In genomic region chr17:77450742-77451270, GRCh38 we compare ENCODE assay signal across 8 cellular contexts.
DNase-seq lines count a peak whose midpoint lies in the region; TF ChIP-seq lines count a peak whose summit lies in the region.

No MANE protein-coding gene starts in this region.

- dilution Hi-C loops in mammary epithelial cell (cut with HindIII; ENCODE audit: low sequenced_read_pairs): loop anchor here (10.0 kb wide), 1 partner anchor 126 kb away; no protein-coding TSS in a partner anchor

- H3K27ac Mint-ChIP-seq in activated naive CD4-positive, alpha-beta T cell treated with anti-CD3 and anti-CD28 coated beads, Interleukin-2, amount 50 U/mL, for 24 hours: peak overlapping the region; percentile 97
- peak overlapping the region; percentile 99 for H3K27ac Mint-ChIP-seq in mesothelial cell of epicardium

- H3K79me2 ChIP-seq in mammary epithelial cell (ENCODE audit: insufficient read depth, low read length): peaks cover 97% of the 10 kb centered on the region

- peaks cover 5% of the 10 kb centered on the region for H3K36me3 Mint-ChIP-seq in activated naive CD4-positive, alpha-beta T cell treated with anti-CD3 and anti-CD28 coated beads, Interleukin-2, amount 50 U/mL, for 24 hours
- H3K36me3 Mint-ChIP-seq in mesothelial cell of epicardium: peaks cover 3% of the 10 kb centered on the region

- peaks cover 57% of the 10 kb centered on the region for H3K4me1 Mint-ChIP-seq in activated naive CD4-positive, alpha-beta T cell treated with anti-CD3 and anti-CD28 coated beads, Interleukin-2, amount 50 U/mL, for 24 hours
- H3K4me1 Mint-ChIP-seq in mesothelial cell of epicardium: peaks cover 74% of the 10 kb centered on the region

- peak overlapping the region; percentile 94 for H3K4me2 ChIP-seq in mammary epithelial cell (ENCODE audit: insufficient read depth, low read depth, low read length)

- TF ChIP-seq CTCF in mammary epithelial cell (conservative IDR thresholded peaks at IDR 0.05 in 1 of 2, IDR thresholded peaks at IDR 0.05 in 1 of 2; ENCODE audit: extremely low read depth in 1 of 2, insufficient read depth in 1 of 2, low read depth in 1 of 2, low read length in 2 of 2) (no peak), mesothelial cell of epicardium (IDR thresholded peaks at IDR 0.05; ENCODE audit: unreplicated experiment) (no peak)

- peak overlapping the region; percentile 18 to 51 (median 47) for H3K4me3 ChIP-seq in mammary epithelial cell (replicated peaks in 1 of 3; ENCODE audit: insufficient read depth in 1 of 3, low read depth in 2 of 3, low read length in 3 of 3)
- peak overlapping the region; percentile 38 for H3K4me3 ChIP-seq in urinary bladder (ENCODE audit: low read depth, low read length)

- no peaks in the 10 kb centered on the region for H4K20me1 ChIP-seq in mammary epithelial cell (ENCODE audit: insufficient read depth, low read length)

- in situ Hi-C loops in mammary epithelial cell (cut with MboI; ENCODE audit: low sequenced_read_pairs in 2 of 2): no loop called here

- peaks cover 70% of the 10 kb centered on the region for H3K4me1 ChIP-seq in mammary epithelial cell (ENCODE audit: insufficient read depth, low read length)
- peaks cover 3% of the 10 kb centered on the region for H3K4me1 ChIP-seq in urinary bladder (ENCODE audit: insufficient read depth)

- DNase-seq in activated naive CD4-positive, alpha-beta T cell treated with anti-CD3 and anti-CD28 coated beads, Interleukin-2, amount 50 U/mL, for 16 hours: no peak
- DNase-seq in mammary epithelial cell (no peak), mesothelial cell of epicardium (ENCODE audit: low spot score in 2 of 2, unreplicated experiment in 2 of 2) (no peak), kidney tubule cell (ENCODE audit: low spot score) (no peak), SW 1271 (lab: John Stamatoyannopoulos, UW) (no peak)
- DNase-seq in central memory CD4-positive, alpha-beta T cell: no peak

- H3K27ac ChIP-seq in mammary epithelial cell (ENCODE audit: insufficient read depth, low read depth, low read length): peak overlapping the region; percentile 73
- peak overlapping the region; percentile 62 for H3K27ac ChIP-seq in urinary bladder (ENCODE audit: low read depth)

- H3K4me3 Mint-ChIP-seq in activated naive CD4-positive, alpha-beta T cell treated with anti-CD3 and anti-CD28 coated beads, Interleukin-2, amount 50 U/mL, for 24 hours: peak overlapping the region; percentile 94
- peak overlapping the region; percentile 99 for H3K4me3 Mint-ChIP-seq in mesothelial cell of epicardium

- WGBS in mammary epithelial cell (ENCODE audit: low coverage, missing lambda C conversion rate): 8% methylated on average over 7 of the region's 11 CpGs
- WGBS in urinary bladder: 14% methylated on average over 11 of the region's 11 CpGs

- H3K9me3 Mint-ChIP-seq in activated naive CD4-positive, alpha-beta T cell treated with anti-CD3 and anti-CD28 coated beads, Interleukin-2, amount 50 U/mL, for 24 hours: no peaks in the 10 kb centered on the region
- H3K9me3 Mint-ChIP-seq in mesothelial cell of epicardium: no peaks in the 10 kb centered on the region

- no peaks in the 10 kb centered on the region for H3K27me3 Mint-ChIP-seq in activated naive CD4-positive, alpha-beta T cell treated with anti-CD3 and anti-CD28 coated beads, Interleukin-2, amount 50 U/mL, for 24 hours
- no peaks in the 10 kb centered on the region for H3K27me3 Mint-ChIP-seq in mesothelial cell of epicardium (ENCODE audit: low read depth)

- no TSS peak for BruUV-seq in mammary epithelial cell (replicated peaks; lab: Mats Ljungman, UMichigan)

- intact Hi-C loops in mammary epithelial cell (cut with micrococcal nuclease): loop anchor here (1.0 to 2.0 kb wide), 3 partner anchors 20 to 120 kb away; no protein-coding TSS in a partner anchor

- CTCF ChIA-PET in mammary epithelial cell (lab: Charles Lee; ENCODE audit: low non-redundant PET): interaction anchor here (0.5 to 0.6 kb wide), 2 partner anchors 9 to 119 kb away, joined by 3 to 6 read pairs; no protein-coding TSS in a partner anchor

- H3K36me3 ChIP-seq in mammary epithelial cell (ENCODE audit: insufficient read depth, low read length): no peaks in the 10 kb centered on the region
- no peaks in the 10 kb centered on the region for H3K36me3 ChIP-seq in urinary bladder (ENCODE audit: insufficient read depth)

- no peaks in the 10 kb centered on the region for H3K9me3 ChIP-seq in mammary epithelial cell (replicated peaks; ENCODE audit: insufficient read depth, low read length)

- H3K27me3 ChIP-seq in mammary epithelial cell (ENCODE audit: insufficient read depth, low read length): no peaks in the 10 kb centered on the region

- no peak overlapping the region for H3K9ac ChIP-seq in mammary epithelial cell (ENCODE audit: insufficient read depth, low read length)

- H2AFZ ChIP-seq in mammary epithelial cell (ENCODE audit: low read depth, low read length): no peak overlapping the region
